In the genomic region with DNA sequence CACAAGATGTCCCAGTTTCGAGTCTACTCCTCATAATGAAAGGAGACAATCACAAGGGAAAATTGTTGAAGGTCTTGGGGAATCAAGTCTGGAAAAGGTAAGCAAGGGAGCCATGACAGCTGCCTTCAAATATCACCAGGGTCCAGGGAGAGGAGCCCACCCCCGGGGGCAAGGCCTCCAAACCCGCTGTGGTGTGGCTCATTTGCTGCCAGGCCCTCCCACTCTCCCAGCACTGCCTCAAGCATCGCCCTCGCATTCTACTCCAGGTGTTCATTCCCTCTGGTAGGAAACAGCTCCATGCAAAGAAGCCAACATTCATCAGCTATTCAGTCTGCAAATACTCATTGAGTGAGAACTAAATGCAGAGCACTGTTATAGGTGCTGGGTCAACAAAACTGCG, we compare ENCODE assay signal across 17 cellular contexts. TPM values are rescaled to one million over a fixed set of nuclear protein-coding genes. Genes with fewer than 3 reads are reported as not detected.
DNase-seq lines count a peak whose midpoint lies in the region; ATAC-seq and TF ChIP-seq lines count a peak whose summit lies in the region.
"Had no signal": no experiment of that assay in that cellular context is flagged by ENCODE, and none has a peak within 500 bp of the region (broad histone marks: within the 10 kb centered on the region; RNA-seq: fewer than 3 reads in every experiment).

No MANE protein-coding gene starts in this region.

- WGBS in mammary epithelial cell (ENCODE audit: low coverage, missing lambda C conversion rate): 76% methylated on average over 5 of the region's 6 CpGs
- WGBS in endodermal cell (ENCODE audit: insufficient coverage in 1 of 2, insufficient read length in 1 of 2), 2 experiments: 84 to 86% methylated on average over 3 to 6 of the region's 6 CpGs
- 73 to 85% methylated on average over 6 of the region's 6 CpGs for WGBS in upper lobe of left lung, 2 donors

- no peaks in the 10 kb centered on the region for H3K4me1 Mint-ChIP-seq in endodermal cell
- H3K4me1 Mint-ChIP-seq: CD4-positive, CD25-positive, alpha-beta regulatory T cell had no signal

- DNase-seq in breast epithelium (ENCODE audit: low spot score in 2 of 2) (no peak), mammary epithelial cell (no peak), endodermal cell (peak; percentile 27), osteoblast (ENCODE audit: insufficient read length, low spot score, missing footprints) (peak; percentile 47), upper lobe of left lung (no peak), KG1 (lab: John Stamatoyannopoulos, UW) (no peak), GOT3 (lab: John Stamatoyannopoulos, UW) (no peak)
- DNase-seq: CD4-positive, CD25-positive, alpha-beta regulatory T cell; DMS53; GF-D8; GM23248 had no signal

- TF ChIP-seq POLR2A in breast epithelium (IDR thresholded peaks at IDR 0.05) (no peak), upper lobe of left lung (IDR thresholded peaks at IDR 0.05) (no peak)

- H3K36me3 Mint-ChIP-seq in endodermal cell (ENCODE audit: low read depth): no peaks in the 10 kb centered on the region
- H3K36me3 Mint-ChIP-seq: CD4-positive, CD25-positive, alpha-beta regulatory T cell had no signal

- intact Hi-C loops in breast epithelium (cut with DNase I; ENCODE audit: low total_unique reads) (no loop called here), mammary epithelial cell (cut with micrococcal nuclease) (no loop called here)

- H3K9me3 ChIP-seq in breast epithelium (no peaks in the 10 kb centered on the region), mammary epithelial cell (replicated peaks; ENCODE audit: insufficient read depth, low read length) (no peaks in the 10 kb centered on the region), endodermal cell (ENCODE audit: control insufficient read depth, low read length) (no peaks in the 10 kb centered on the region), osteoblast (ENCODE audit: low read depth, low read length) (no peaks in the 10 kb centered on the region), upper lobe of left lung (no peaks in the 10 kb centered on the region)

- H3K9ac ChIP-seq in mammary epithelial cell (ENCODE audit: insufficient read depth, low read length) (no peak overlapping the region), endodermal cell (ENCODE audit: extremely low read depth, low read length, poor library complexity, severe bottlenecking) (no peak overlapping the region)
- H3K9ac ChIP-seq: GM23248 had no signal

- ATAC-seq in upper lobe of left lung (ENCODE audit: low FRiP score in 2 of 2): no peak
- no peak for ATAC-seq in GM21717 (IDR thresholded peaks at IDR 0.05; ENCODE audit: unreplicated experiment)

- H3K27me3 ChIP-seq in breast epithelium (no peaks in the 10 kb centered on the region), mammary epithelial cell (ENCODE audit: insufficient read depth, low read length) (no peaks in the 10 kb centered on the region), endodermal cell (ENCODE audit: control insufficient read depth, insufficient read depth, low read length, poor library complexity, severe bottlenecking) (no peaks in the 10 kb centered on the region), osteoblast (ENCODE audit: insufficient read depth, low read length) (peaks cover 5% of the 10 kb centered on the region), upper lobe of left lung (no peaks in the 10 kb centered on the region)

- H3K27ac ChIP-seq in breast epithelium (peak overlapping the region; percentile 73 to 80), mammary epithelial cell (ENCODE audit: insufficient read depth, low read depth, low read length) (no peak overlapping the region), endodermal cell (ENCODE audit: low read depth, low read length) (no peak overlapping the region), osteoblast (ENCODE audit: low read depth, low read length) (no peak overlapping the region), upper lobe of left lung (peak overlapping the region in 3 of 4 donors; percentile 27 to 60 (median 54))
- H3K27ac ChIP-seq: 22Rv1, GM23248 had no signal

- H3K4me2 ChIP-seq in mammary epithelial cell (ENCODE audit: insufficient read depth, low read depth, low read length) (no peak overlapping the region), osteoblast (ENCODE audit: insufficient read depth, low read length) (no peak overlapping the region)

- BruUV-seq in mammary epithelial cell (replicated peaks; lab: Mats Ljungman, UMichigan): no TSS peak

- no peaks in the 10 kb centered on the region for H3K9me3 Mint-ChIP-seq in endodermal cell
- H3K9me3 Mint-ChIP-seq: CD4-positive, CD25-positive, alpha-beta regulatory T cell had no signal

- peaks cover 0 to 11% of the 10 kb centered on the region in 2 donors for H3K4me1 ChIP-seq in breast epithelium
- peaks cover 19% of the 10 kb centered on the region for H3K4me1 ChIP-seq in mammary epithelial cell (ENCODE audit: insufficient read depth, low read length)
- no peaks in the 10 kb centered on the region for H3K4me1 ChIP-seq in endodermal cell (ENCODE audit: control insufficient read depth, insufficient read depth, low read length)
- H3K4me1 ChIP-seq in osteoblast (ENCODE audit: insufficient read depth, low read length): no peaks in the 10 kb centered on the region
- H3K4me1 ChIP-seq in upper lobe of left lung: peaks cover 0 to 9% (median 4%) of the 10 kb centered on the region in 4 donors

- H3K36me3 ChIP-seq in breast epithelium (no peaks in the 10 kb centered on the region), mammary epithelial cell (ENCODE audit: insufficient read depth, low read length) (no peaks in the 10 kb centered on the region), endodermal cell (ENCODE audit: control insufficient read depth, insufficient read depth, low read length) (no peaks in the 10 kb centered on the region), osteoblast (ENCODE audit: insufficient read depth, low read length) (no peaks in the 10 kb centered on the region), upper lobe of left lung (no peaks in the 10 kb centered on the region)

- H3K4me3 Mint-ChIP-seq in endodermal cell: no peak overlapping the region
- H3K4me3 Mint-ChIP-seq: CD4-positive, CD25-positive, alpha-beta regulatory T cell had no signal

- H3K4me3 ChIP-seq in breast epithelium (no peak overlapping the region), mammary epithelial cell (replicated peaks in 1 of 3; ENCODE audit: insufficient read depth in 1 of 3, low read depth in 2 of 3, low read length in 3 of 3) (no peak overlapping the region), endodermal cell (ENCODE audit: low read length) (no peak overlapping the region), osteoblast (ENCODE audit: insufficient read depth, low read length) (no peak overlapping the region), upper lobe of left lung (no peak overlapping the region)
- H3K4me3 ChIP-seq: GM23248 had no signal

- in situ Hi-C loops in mammary epithelial cell (cut with MboI; ENCODE audit: low sequenced_read_pairs in 2 of 2): no loop called here

- H2AFZ ChIP-seq in mammary epithelial cell (ENCODE audit: low read depth, low read length): no peak overlapping the region
- H2AFZ ChIP-seq in osteoblast (ENCODE audit: low read length): no peak overlapping the region
- H2AFZ ChIP-seq: GM23248 had no signal

- dilution Hi-C loops in mammary epithelial cell (cut with HindIII; ENCODE audit: low sequenced_read_pairs): no loop called here

- H4K20me1 ChIP-seq in mammary epithelial cell (ENCODE audit: insufficient read depth, low read length) (no peaks in the 10 kb centered on the region), osteoblast (ENCODE audit: insufficient read depth, low read length) (no peaks in the 10 kb centered on the region)

- no peaks in the 10 kb centered on the region for H3K79me2 ChIP-seq in mammary epithelial cell (ENCODE audit: insufficient read depth, low read length)
- no peaks in the 10 kb centered on the region for H3K79me2 ChIP-seq in osteoblast (ENCODE audit: insufficient read depth, low read length)

- TF ChIP-seq EP300 in upper lobe of left lung (IDR thresholded peaks at IDR 0.05): no peak

- TF ChIP-seq CTCF in breast epithelium (IDR thresholded peaks at IDR 0.05) (no peak), mammary epithelial cell (conservative IDR thresholded peaks at IDR 0.05 in 1 of 2, IDR thresholded peaks at IDR 0.05 in 1 of 2; ENCODE audit: extremely low read depth in 1 of 2, insufficient read depth in 1 of 2, low read depth in 1 of 2, low read length in 2 of 2) (no peak), endodermal cell (conservative IDR thresholded peaks at IDR 0.05) (no peak), osteoblast (IDR thresholded peaks at IDR 0.05; ENCODE audit: extremely low read depth, low read depth, low read length) (no peak), upper lobe of left lung (IDR thresholded peaks at IDR 0.05) (no peak)

- no peak overlapping the region for H3K27ac Mint-ChIP-seq in endodermal cell
- H3K27ac Mint-ChIP-seq: CD4-positive, CD25-positive, alpha-beta regulatory T cell had no signal

- H3K27me3 Mint-ChIP-seq in endodermal cell (ENCODE audit: insufficient read depth): peaks cover 15% of the 10 kb centered on the region

- CTCF ChIA-PET in mammary epithelial cell (lab: Charles Lee; ENCODE audit: low non-redundant PET): no interaction called here

RNA-seq across cellular contexts. Expression of gene S100A9, which starts 8.6 kb away (rescaled TPM):
- 100 to 1,000 TPM in 2 of 3 donors, 10 to 100 TPM in 1; 90.3 to 329 (median 208) TPM for total RNA-seq in breast epithelium
- total RNA-seq in mammary epithelial cell: 100 to 1,000 TPM in 1 of 2 donors, 10 to 100 TPM in 1; 95.5 to 606 TPM
- polyA plus RNA-seq in mammary epithelial cell: 694 TPM
- 47.9 TPM for polyA minus RNA-seq in mammary epithelial cell
- total RNA-seq in endodermal cell: not detected
- polyA plus RNA-seq in endodermal cell (2013, experiment 1 of 2): not detected
- not detected for polyA plus RNA-seq in endodermal cell (2013, experiment 2 of 2)
- total RNA-seq in osteoblast: 0.36 and 0.59 TPM in 2 replicates
- total RNA-seq in upper lobe of left lung: 1,000 to 10,000 TPM in 1 of 6 donors, 100 to 1,000 TPM in 5; 133 to 1,125 (median 606) TPM
- total RNA-seq: A673; CD4-positive, CD25-positive, alpha-beta regulatory T cell; GM23248; H7; HT1080 had no signal
- polyA plus RNA-seq: BJ, GM23248 had no signal

RNA-seq across cellular contexts. Expression of gene S100A12, which starts 9.2 kb away (rescaled TPM):
- total RNA-seq in breast epithelium: 1 to 10 TPM in 2 of 3 donors, not detected in 1; 1.3 to 1.8 TPM
- under 1 TPM in 1 of 2 donors, not detected in 1; 0.66 TPM for total RNA-seq in mammary epithelial cell
- 1.0 TPM for polyA plus RNA-seq in mammary epithelial cell
- polyA minus RNA-seq in mammary epithelial cell: not detected
- not detected for total RNA-seq in endodermal cell
- not detected for polyA plus RNA-seq in endodermal cell (2013, experiment 1 of 2)
- not detected for polyA plus RNA-seq in endodermal cell (2013, experiment 2 of 2)
- total RNA-seq in osteoblast: not detected in 2 replicates
- total RNA-seq in upper lobe of left lung: 10 to 100 TPM in 5 of 6 donors, 1 to 10 TPM in 1; 5.2 to 75.7 (median 32.1) TPM
- total RNA-seq: A673; CD4-positive, CD25-positive, alpha-beta regulatory T cell; GM23248; H7; HT1080 had no signal
- polyA plus RNA-seq: BJ, GM23248 had no signal

RNA-seq across cellular contexts. Expression of gene PGLYRP4, which starts 17.6 kb away (rescaled TPM):
- not detected for total RNA-seq in breast epithelium
- under 1 TPM; 0.17 to 0.87 TPM for total RNA-seq in mammary epithelial cell
- polyA plus RNA-seq in mammary epithelial cell: 0.11 TPM
- polyA minus RNA-seq in mammary epithelial cell: not detected
- not detected for total RNA-seq in endodermal cell
- not detected for polyA plus RNA-seq in endodermal cell (2013, experiment 1 of 2)
- polyA plus RNA-seq in endodermal cell (2013, experiment 2 of 2): not detected
- not detected in 2 replicates for total RNA-seq in osteoblast
- not detected for total RNA-seq in upper lobe of left lung
- total RNA-seq: A673, GM23248, H7, HT1080 had no signal
- polyA plus RNA-seq: BJ, GM23248 had no signal

RNA-seq across cellular contexts. Expression of gene S100A8, which starts 24.6 kb away (rescaled TPM):
- 10 to 100 TPM; 13.1 to 37.4 (median 26.5) TPM for total RNA-seq in breast epithelium
- 100 to 1,000 TPM in 1 of 2 donors, 1 to 10 TPM in 1; 4.0 to 363 TPM for total RNA-seq in mammary epithelial cell
- 133 TPM for polyA plus RNA-seq in mammary epithelial cell
- polyA minus RNA-seq in mammary epithelial cell: 9.8 TPM
- not detected for total RNA-seq in endodermal cell
- polyA plus RNA-seq in endodermal cell (2013, experiment 1 of 2): not detected
- not detected for polyA plus RNA-seq in endodermal cell (2013, experiment 2 of 2)
- total RNA-seq in osteoblast: not detected in 2 replicates
- 100 to 1,000 TPM in 4 of 6 donors, 10 to 100 TPM in 2; 49.2 to 842 (median 194) TPM for total RNA-seq in upper lobe of left lung
- total RNA-seq: A673; CD4-positive, CD25-positive, alpha-beta regulatory T cell; GM23248; H7; HT1080 had no signal
- polyA plus RNA-seq: BJ, GM23248 had no signal

RNA-seq across cellular contexts. Expression of gene S100A7A, which starts 50.1 kb away (rescaled TPM):
- total RNA-seq in breast epithelium: not detected
- total RNA-seq in mammary epithelial cell: not detected
- polyA plus RNA-seq in mammary epithelial cell: not detected
- polyA minus RNA-seq in mammary epithelial cell: not detected
- total RNA-seq in endodermal cell: not detected
- not detected for polyA plus RNA-seq in endodermal cell (2013, experiment 1 of 2)
- not detected for polyA plus RNA-seq in endodermal cell (2013, experiment 2 of 2)
- not detected in 2 replicates for total RNA-seq in osteoblast
- total RNA-seq in upper lobe of left lung: not detected
- total RNA-seq: A673; CD4-positive, CD25-positive, alpha-beta regulatory T cell; GM23248; H7; HT1080 had no signal
- polyA plus RNA-seq: BJ; CD4-positive, CD25-positive, alpha-beta regulatory T cell; GM23248 had no signal

Comparison
In these comparisons a context has a peak if more than half of its experiments do, and no peak if none do; other contexts are left out.
1. H3K27ac ChIP-seq: peak in breast epithelium (2 of 2) and upper lobe of left lung (3 of 4); none in mammary epithelial cell (single experiment), endodermal cell (single experiment) and osteoblast (single experiment).
2. DNase-seq: peak in endodermal cell (single experiment) and osteoblast (single experiment); none in breast epithelium (0 of 2), mammary epithelial cell (single experiment), upper lobe of left lung (0 of 2), KG1 (single experiment) and GOT3 (single experiment).
3. RNA of gene S100A9, which starts 8.6 kb away (total RNA-seq): 133 to 1,125 TPM in upper lobe of left lung, 95.5 to 606 TPM in mammary epithelial cell and 90.3 to 329 TPM in breast epithelium; 0.36 to 0.59 TPM in osteoblast and not detected in endodermal cell; every median in the first group is over 10 times any median in the second.